Comparison of ENCODE assay signal across 17 cellular contexts in genomic region chr16:49567940-49568339, GRCh38.
A peak's percentile ranks its signal among the peaks of the same experiment; 100 is the strongest.
DNase-seq lines count a peak whose midpoint lies in the region; ATAC-seq and TF ChIP-seq lines count a peak whose summit lies in the region.
"Had no signal": no experiment of that assay in that cellular context is flagged by ENCODE, and none has a peak within 500 bp of the region (broad histone marks: within the 10 kb centered on the region; RNA-seq: fewer than 3 reads in every experiment).

No MANE protein-coding gene starts in this region.

- POLR2A ChIA-PET in WTC11 (lab: Charles Lee), result no interaction called here
- POLR2A ChIA-PET in A673 (lab: Charles Lee; ENCODE audit: low non-redundant PET), result no interaction called here

- H3K9me3 Mint-ChIP-seq in WTC11, result peaks cover 11% of the 10 kb centered on the region

- H3K4me3 Mint-ChIP-seq in WTC11, result no peak overlapping the region
- H3K4me3 Mint-ChIP-seq: CD14-positive monocyte had no signal

- H3K27ac Mint-ChIP-seq in WTC11, result no peak overlapping the region
- H3K27ac Mint-ChIP-seq: CD14-positive monocyte had no signal

- peak; percentile 37 for DNase-seq in activated CD4-positive, CD25-positive, alpha-beta regulatory T cell treated with anti-CD3 and anti-CD28 coated beads, Interleukin-2, amount 50 U/mL, for 72 hours
- DNase-seq in Karpas-422 (peak; percentile 63), WTC11 (ENCODE audit: low spot score) (no peak), testis (peak; percentile 55), A673 (ENCODE audit: low spot score) (no peak), foreskin fibroblast (no peak)
- DNase-seq: COR-L47, DMS53, HCEC 1CT, NCI-H1092 treated with DMSO at 0.1 percent for 48 hours, NCI-H446, NCI-H69, PC-9 had no signal

- TF ChIP-seq CTCF in WTC11 (IDR thresholded peaks at IDR 0.05), result no peak
- no peak for TF ChIP-seq CTCF in testis (IDR thresholded peaks at IDR 0.05)
- TF ChIP-seq CTCF in A673 (conservative IDR thresholded peaks at IDR 0.05; ENCODE audit: low read depth, low read length), result no peak
- TF ChIP-seq CTCF in foreskin fibroblast (IDR thresholded peaks at IDR 0.05; ENCODE audit: low read depth, low read length), result no peak

- H3K9me3 ChIP-seq in Karpas-422 (ENCODE audit: low read length) (no peaks in the 10 kb centered on the region), testis (no peaks in the 10 kb centered on the region), A673 (ENCODE audit: low read depth, low read length, poor library complexity, severe bottlenecking) (no peaks in the 10 kb centered on the region)

- no peak for TF ChIP-seq POLR2A in testis (IDR thresholded peaks at IDR 0.05)

- no peaks in the 10 kb centered on the region for H3K9me2 ChIP-seq in Karpas-422 (replicated peaks; ENCODE audit: insufficient read depth, low read length)

- CTCF ChIA-PET in WTC11 (lab: Charles Lee) (interaction anchor here (1.1 to 2.1 kb wide), 3 partner anchors 11 to 25 kb away, joined by 4 to 14 read pairs (median 11); no protein-coding TSS in a partner anchor), A673 (lab: Charles Lee) (no interaction called here)

- H3K27me3 ChIP-seq in Karpas-422 (ENCODE audit: low read length), result no peaks in the 10 kb centered on the region
- no peaks in the 10 kb centered on the region for H3K27me3 ChIP-seq in testis
- no peaks in the 10 kb centered on the region for H3K27me3 ChIP-seq in A673 (replicated peaks; ENCODE audit: insufficient read depth, low read depth, low read length, poor library complexity)

- peaks cover 6% of the 10 kb centered on the region for H3K36me3 Mint-ChIP-seq in WTC11
- H3K36me3 Mint-ChIP-seq: CD14-positive monocyte had no signal

- no peak overlapping the region for H2AFZ ChIP-seq in Karpas-422 (ENCODE audit: low read length)
- H2AFZ ChIP-seq: PC-9 had no signal

- 76 to 85% methylated on average over 1 of the region's 1 CpG for WGBS in testis, 2 donors

- no peak for ATAC-seq in activated CD4-positive, CD25-positive, alpha-beta regulatory T cell treated with anti-CD3 and anti-CD28 coated beads, Interleukin-2, amount 50 U/mL, for 24 hours
- ATAC-seq in WTC11 (no peak), HG03159 (IDR thresholded peaks at IDR 0.05; ENCODE audit: unreplicated experiment) (no peak)

- H4K20me1 ChIP-seq in Karpas-422 (ENCODE audit: insufficient read depth, low read depth, low read length), result no peaks in the 10 kb centered on the region

- no peak overlapping the region for H3K27ac ChIP-seq in Karpas-422 (ENCODE audit: low read length)
- no peak overlapping the region for H3K27ac ChIP-seq in testis
- no peak overlapping the region for H3K27ac ChIP-seq in A673 (ENCODE audit: low read depth, low read length, poor library complexity, severe bottlenecking)
- H3K27ac ChIP-seq: KMS-11, PC-9 had no signal

- H3K79me2 ChIP-seq in Karpas-422 (ENCODE audit: low read length), result no peaks in the 10 kb centered on the region

- peaks cover 18% of the 10 kb centered on the region for H3K4me1 Mint-ChIP-seq in WTC11
- H3K4me1 Mint-ChIP-seq: CD14-positive monocyte had no signal

- H3K4me3 ChIP-seq in Karpas-422 (ENCODE audit: low read length) (no peak overlapping the region), testis (no peak overlapping the region), A673 (ENCODE audit: low read depth, low read length, poor library complexity, severe bottlenecking) (no peak overlapping the region), foreskin fibroblast (ENCODE audit: low read depth in 1 of 2, low read length in 2 of 2) (no peak overlapping the region)
- H3K4me3 ChIP-seq: PC-9 had no signal

- no peaks in the 10 kb centered on the region for H3K27me3 Mint-ChIP-seq in WTC11 (ENCODE audit: low read depth)

- H3K4me1 ChIP-seq in Karpas-422 (ENCODE audit: low read length), result no peaks in the 10 kb centered on the region
- peaks cover 9% of the 10 kb centered on the region for H3K4me1 ChIP-seq in testis
- H3K4me1 ChIP-seq in A673 (ENCODE audit: insufficient read depth, low read length, poor library complexity, severe bottlenecking), result peaks cover 30% of the 10 kb centered on the region

- no TSS peak for BruUV-seq in A673 (replicated peaks; lab: Mats Ljungman, UMichigan)

- H3K36me3 ChIP-seq in Karpas-422 (ENCODE audit: insufficient read depth, low read length) (no peaks in the 10 kb centered on the region), testis (ENCODE audit: low read depth, missing control alignments) (no peaks in the 10 kb centered on the region), A673 (ENCODE audit: insufficient read depth, low read length, poor library complexity, severe bottlenecking) (no peaks in the 10 kb centered on the region)

- intact Hi-C loops in testis (cut with DNase I; ENCODE audit: low total_unique reads), result no loop called here
- intact Hi-C loops in A673 (cut with micrococcal nuclease; ENCODE audit: unreplicated experiment), result no loop called here

- no peak overlapping the region for H3K9ac ChIP-seq in Karpas-422 (ENCODE audit: low read length)
- H3K9ac ChIP-seq: KMS-11 had no signal

- no peak overlapping the region for H3K4me2 ChIP-seq in Karpas-422 (ENCODE audit: low read depth, low read length, poor library complexity, severe bottlenecking)
- H3K4me2 ChIP-seq: KMS-11, PC-9 had no signal

TF ChIP-seq in WTC11, 78 proteins besides CTCF, POLR2A, EP300 and RAD21:
- peak; percentile 48; the same call in 1 of the 2 replicates for TF ChIP-seq USF1 (CRISPR knock-in tag; IDR thresholded peaks at IDR 0.05)
- peak; percentile 73 for TF ChIP-seq NFYB (CRISPR knock-in tag; conservative IDR thresholded peaks at IDR 0.05; ENCODE audit: low read depth)
- no peak for TF ChIP-seq ATF2 (CRISPR knock-in tag; IDR thresholded peaks at IDR 0.05; ENCODE audit: borderline replicate concordance, low read depth)
- peak; percentile 70 for TF ChIP-seq USF2 (CRISPR knock-in tag; IDR thresholded peaks at IDR 0.05)

Comparison
In these comparisons a context has a peak if more than half of its experiments do, and no peak if none do; other contexts are left out.
1. DNase-seq: peak in activated CD4-positive, CD25-positive, alpha-beta regulatory T cell treated with anti-CD3 and anti-CD28 coated beads, Interleukin-2, amount 50 U/mL, for 72 hours (single experiment), Karpas-422 (single experiment) and testis (single experiment); none in WTC11 (single experiment), A673 (single experiment) and foreskin fibroblast (0 of 2).